1 cellular context compared by ENCODE assay signal in the genomic region with DNA sequence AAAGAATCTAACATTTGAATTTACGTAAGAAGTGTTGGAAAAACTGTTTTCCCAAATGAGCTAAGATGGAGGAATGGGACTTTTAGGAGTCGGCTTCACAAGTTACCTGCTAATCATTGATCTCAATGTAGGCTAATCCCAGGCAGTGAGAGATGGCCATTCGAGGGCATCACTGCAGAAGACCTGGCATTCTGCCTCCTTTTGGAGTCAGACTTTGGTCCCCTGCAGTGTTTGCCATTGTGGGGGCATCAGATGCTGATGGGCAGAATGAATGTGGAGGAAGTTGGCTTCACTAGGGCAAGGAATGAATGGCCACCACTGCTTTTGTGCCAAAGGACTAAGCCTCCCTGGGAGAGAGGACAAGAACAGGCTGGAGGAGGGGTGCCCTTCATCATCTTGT.
TF ChIP-seq lines count a peak whose summit lies in the region.

No MANE protein-coding gene starts in this region.

TF ChIP-seq in GM23338, 12 proteins besides CTCF, POLR2A, EP300 and RAD21 (continued from another document):
- no peak for TF ChIP-seq ZNF462 (CRISPR knock-in tag; IDR thresholded peaks at IDR 0.05)
- no peak for TF ChIP-seq POLR2AphosphoS5 (IDR thresholded peaks at IDR 0.05; ENCODE audit: low read depth)
- no peak for TF ChIP-seq ZNF331 (CRISPR knock-in tag; IDR thresholded peaks at IDR 0.05; ENCODE audit: low read depth)
- no peak for TF ChIP-seq CREB1 (CRISPR knock-in tag; IDR thresholded peaks at IDR 0.05; ENCODE audit: low read depth)
- TF ChIP-seq JUNB (IDR thresholded peaks at IDR 0.05; ENCODE audit: unreplicated experiment): no peak
- no peak for TF ChIP-seq ZNF114 (CRISPR knock-in tag; IDR thresholded peaks at IDR 0.05)
